Comparison of ENCODE assay signal across 23 cellular contexts in genomic region chr5:82952326-82952725, GRCh38.
DNase-seq lines count a peak whose midpoint lies in the region; ATAC-seq and TF ChIP-seq lines count a peak whose summit lies in the region.
"Had no signal": no experiment of that assay in that cellular context is flagged by ENCODE, and none has a peak within 500 bp of the region (broad histone marks: within the 10 kb centered on the region; RNA-seq: fewer than 3 reads in every experiment).

No MANE protein-coding gene starts in this region.

- H3K56ac ChIP-seq in mesendoderm (ENCODE audit: low read length): no peak overlapping the region

- H3K36me3 ChIP-seq in OCI-LY3 (replicated peaks; ENCODE audit: low read depth, low read length) (no peaks in the 10 kb centered on the region), mesendoderm (ENCODE audit: control insufficient read depth, insufficient read depth, low read length) (no peaks in the 10 kb centered on the region), gastrocnemius medialis (no peaks in the 10 kb centered on the region)
- H3K36me3 ChIP-seq: brain microvascular endothelial cell, colonic mucosa, heart left ventricle, lower lobe of right lung had no signal

- H3K79me2 ChIP-seq in OCI-LY3 (ENCODE audit: low read length) (no peaks in the 10 kb centered on the region), mesendoderm (ENCODE audit: control insufficient read depth, insufficient read depth, low read length) (no peaks in the 10 kb centered on the region)

- no peak overlapping the region for H2AK5ac ChIP-seq in mesendoderm (ENCODE audit: low read length)

- no peak overlapping the region for H4K5ac ChIP-seq in mesendoderm (ENCODE audit: low read length)

- H2BK15ac ChIP-seq in mesendoderm (replicated peaks; ENCODE audit: low read depth): no peak overlapping the region

- no peak overlapping the region for H3K18ac ChIP-seq in mesendoderm (ENCODE audit: low read length)

- H3K23ac ChIP-seq in mesendoderm (ENCODE audit: low read length): no peak overlapping the region

- H3K4ac ChIP-seq in mesendoderm (ENCODE audit: low read depth, low read length): no peak overlapping the region

- no peak for TF ChIP-seq POLR2A in gastrocnemius medialis (IDR thresholded peaks at IDR 0.05)

- in situ Hi-C loops in gastrocnemius medialis (cut with MboI; ENCODE audit: low sequenced_read_pairs in 4 of 4): no loop called here

- no peak overlapping the region for H3K9ac ChIP-seq in OCI-LY3 (ENCODE audit: low read length)
- H3K9ac ChIP-seq in mesendoderm (ENCODE audit: low read length): no peak overlapping the region

- TF ChIP-seq CTCF in OCI-LY3 (IDR thresholded peaks at IDR 0.05; ENCODE audit: low read depth, low read length) (no peak), epithelial cell of esophagus (IDR thresholded peaks at IDR 0.05; ENCODE audit: insufficient read depth, low read depth, low read length, missing control alignments) (no peak), gastrocnemius medialis (IDR thresholded peaks at IDR 0.05 in 4 of 5, conservative IDR thresholded peaks at IDR 0.05 in 1 of 5) (no peak)

- H3K4me2 ChIP-seq in OCI-LY3 (ENCODE audit: low read length): no peak overlapping the region
- no peak overlapping the region for H3K4me2 ChIP-seq in mesendoderm (ENCODE audit: low read length)

- H2BK120ac ChIP-seq in mesendoderm (ENCODE audit: low read depth, low read length): no peak overlapping the region

- no CpG with 5 or more reads among the region's 1 CpG for WGBS in mesendoderm (ENCODE audit: extremely low coverage, insufficient coverage, low lambda C conversion rate)
- whole genome bisulfite sequencing in right cardiac atrium: 90% methylated on average over 1 of the region's 1 CpG

- intact Hi-C loops in gastrocnemius medialis (cut with DNase I; ENCODE audit: low total_unique reads): no loop called here
- intact Hi-C loops in right cardiac atrium (cut with DNase I): no loop called here

- H3K9me3 ChIP-seq in OCI-LY3 (ENCODE audit: insufficient read depth, low read length): no peaks in the 10 kb centered on the region
- no peaks in the 10 kb centered on the region for H3K9me3 ChIP-seq in gastrocnemius medialis
- peaks cover 2% of the 10 kb centered on the region for H3K9me3 ChIP-seq in right cardiac atrium (ENCODE audit: control insufficient read depth, low read length)
- H3K9me3 ChIP-seq: colonic mucosa, psoas muscle had no signal

- no peaks in the 10 kb centered on the region for H3K79me1 ChIP-seq in mesendoderm (ENCODE audit: low read length)

- H3K4me3 ChIP-seq in OCI-LY3 (ENCODE audit: low read length) (no peak overlapping the region), epithelial cell of esophagus (ENCODE audit: low read length) (no peak overlapping the region), mesendoderm (ENCODE audit: low read length) (no peak overlapping the region), gastrocnemius medialis (no peak overlapping the region), right cardiac atrium (ENCODE audit: low read length) (no peak overlapping the region)
- H3K4me3 ChIP-seq: colonic mucosa, heart left ventricle, lower lobe of right lung, psoas muscle had no signal

- no peak overlapping the region for H4K8ac ChIP-seq in mesendoderm (ENCODE audit: low read depth, low read length)

- DNase-seq in ELF-1 (ENCODE audit: low read depth, low spot score): peak; percentile 42
- peak; percentile 73 for DNase-seq in epithelial cell of esophagus (ENCODE audit: low read depth)
- peak; percentile 33 for DNase-seq in mesendoderm
- DNase-seq in cerebellar nuclear complex (lab: John Stamatoyannopoulos, UW): no peak
- DNase-seq in gastrocnemius medialis: no peak
- no peak for DNase-seq in right cardiac atrium
- DNase-seq: activated CD4-positive, alpha-beta memory T cell treated with anti-CD3 and anti-CD28 coated beads, Interleukin-2, amount 10 ng/mL, durations not matched to agents 7 days and 5 days; activated gamma-delta T cell; activated T-cell treated with anti-CD3 and anti-CD28 coated beads for 4 hours; brain microvascular endothelial cell; colonic mucosa; GF-D8; heart left ventricle; lower lobe of right lung; MM.1S; NCI-H1417 treated with DMSO at 0.1 percent for 48 hours; NCI-H526; psoas muscle; stimulated activated CD4-positive, alpha-beta T cell treated with anti-CD3 and anti-CD28 coated beads, Interleukin-1b, Interleukin-23, amount 100 ng/mL, for 48 hours; stimulated activated naive B cell treated with anti-CD40 and anti-IgM and Interleukin-4, amounts not matched to agents 10 μg/mL and 1 μg/mL and 100 μg/mL, for 72 hours; T-helper 9 cell had no signal

- peak overlapping the region; percentile 46; the same call in 1 of the 2 replicates for H2AFZ ChIP-seq in OCI-LY3 (ENCODE audit: low read depth, low read length)

- H2BK5ac ChIP-seq in mesendoderm (ENCODE audit: low read length): no peak overlapping the region

- no peak for ATAC-seq in HG02571 (IDR thresholded peaks at IDR 0.05; ENCODE audit: unreplicated experiment)
- no peak for ATAC-seq in gastrocnemius medialis
- no peak for ATAC-seq in right cardiac atrium
- ATAC-seq: heart left ventricle; lower lobe of right lung; psoas muscle; stimulated activated naive B cell treated with anti-CD40 and anti-IgM and Interleukin-4, amounts not matched to agents 10 μg/mL and 1 μg/mL and 100 μg/mL, for 72 hours had no signal

- no peaks in the 10 kb centered on the region for H4K20me1 ChIP-seq in OCI-LY3 (ENCODE audit: insufficient read depth, low read length)

- H3K4me1 ChIP-seq in OCI-LY3 (ENCODE audit: low read length) (no peaks in the 10 kb centered on the region), mesendoderm (ENCODE audit: control insufficient read depth, low read depth, low read length) (no peaks in the 10 kb centered on the region), gastrocnemius medialis (no peaks in the 10 kb centered on the region), right cardiac atrium (ENCODE audit: control insufficient read depth, insufficient read depth, low read length) (no peaks in the 10 kb centered on the region)
- H3K4me1 ChIP-seq: colonic mucosa, heart left ventricle, lower lobe of right lung, psoas muscle had no signal

- H3K27ac ChIP-seq in OCI-LY3 (ENCODE audit: low read length): no peak overlapping the region
- no peak overlapping the region for H3K27ac ChIP-seq in mesendoderm (ENCODE audit: low read depth, low read length)
- no peak overlapping the region for H3K27ac ChIP-seq in gastrocnemius medialis
- no peak overlapping the region for H3K27ac ChIP-seq in right cardiac atrium (ENCODE audit: low read length)
- H3K27ac ChIP-seq: brain microvascular endothelial cell, colonic mucosa, heart left ventricle, lower lobe of right lung, psoas muscle had no signal

- no peaks in the 10 kb centered on the region for H3K27me3 ChIP-seq in OCI-LY3 (ENCODE audit: low read depth, low read length)
- no peaks in the 10 kb centered on the region for H3K27me3 ChIP-seq in mesendoderm (ENCODE audit: insufficient read depth, low read length, poor library complexity)
- no peaks in the 10 kb centered on the region for H3K27me3 ChIP-seq in gastrocnemius medialis
- no peaks in the 10 kb centered on the region for H3K27me3 ChIP-seq in right cardiac atrium (ENCODE audit: control insufficient read depth, insufficient read depth)
- H3K27me3 ChIP-seq: brain microvascular endothelial cell, colonic mucosa, heart left ventricle had no signal

Comparison
In these comparisons a context has a peak if more than half of its experiments do, and no peak if none do; other contexts are left out.
1. DNase-seq: peak in ELF-1 (single experiment), epithelial cell of esophagus (single experiment) and mesendoderm (single experiment); none in cerebellar nuclear complex (0 of 2), gastrocnemius medialis (0 of 2) and right cardiac atrium (0 of 3).